24 cellular contexts compared by ENCODE assay signal in genomic region chr6:104404377-104404776, GRCh38.
DNase-seq lines count a peak whose midpoint lies in the region; ATAC-seq and TF ChIP-seq lines count a peak whose summit lies in the region.
"Had no signal": no experiment of that assay in that cellular context is flagged by ENCODE, and none has a peak within 500 bp of the region (broad histone marks: within the 10 kb centered on the region; RNA-seq: fewer than 3 reads in every experiment).

No MANE protein-coding gene starts in this region.

- no peaks in the 10 kb centered on the region for H3K27me3 Mint-ChIP-seq in memory B cell
- H3K27me3 Mint-ChIP-seq in endodermal cell (ENCODE audit: insufficient read depth), result no peaks in the 10 kb centered on the region

- no peaks in the 10 kb centered on the region for H3K36me3 ChIP-seq in SK-N-SH (replicated peaks in 1 of 2; ENCODE audit: control insufficient read depth in 1 of 2, insufficient read depth in 2 of 2, low read length in 1 of 2)
- H3K36me3 ChIP-seq in endodermal cell (ENCODE audit: control insufficient read depth, insufficient read depth, low read length), result no peaks in the 10 kb centered on the region
- H3K36me3 ChIP-seq: neural progenitor cell had no signal

- no peak overlapping the region for H3K27ac ChIP-seq in SK-N-SH (ENCODE audit: low read depth in 2 of 2, low read length in 1 of 2)
- no peak overlapping the region for H3K27ac ChIP-seq in endodermal cell (ENCODE audit: low read depth, low read length)
- H3K27ac ChIP-seq: hepatocyte, HL-60, neural progenitor cell, psoas muscle had no signal

- H3K4me3 Mint-ChIP-seq in memory B cell, result no peak overlapping the region
- no peak overlapping the region for H3K4me3 Mint-ChIP-seq in endodermal cell
- H3K4me3 Mint-ChIP-seq: activated T-helper 1 cell treated with anti-CD3 and anti-CD28 coated beads, Interleukin-12 subunit alpha, Interleukin-12 subunit beta, Interleukin-2, Interleukin-4 antibody, amounts not matched to agents 30 ng/mL and 10 ng/mL and 1 ng/mL, durations not matched to agents 14 hours and 24 hours and 36 hours; GM23338; immature natural killer cell; neural progenitor cell; T-helper 2 cell treated with Interferon-gamma antibody and Interleukin-4, amounts not matched to agents 5 μg/mL and 100 μg/mL, for 36 hours had no signal

- POLR2A ChIA-PET in SK-N-SH (lab: Yijun Ruan, JAX), result no interaction called here

- H3K4me3 ChIP-seq in SK-N-SH (ENCODE audit: low read depth in 2 of 2, low read length in 1 of 2) (no peak overlapping the region), endodermal cell (ENCODE audit: low read length) (no peak overlapping the region)
- H3K4me3 ChIP-seq: GM23338, hepatocyte, neural progenitor cell, psoas muscle had no signal

- H4K20me1 ChIP-seq in SK-N-SH (ENCODE audit: insufficient read depth), result no peaks in the 10 kb centered on the region

- no peak for TF ChIP-seq CTCF in SK-N-SH (IDR thresholded peaks at IDR 0.05)
- TF ChIP-seq CTCF in endodermal cell (conservative IDR thresholded peaks at IDR 0.05), result no peak

- no peaks in the 10 kb centered on the region for H3K79me2 ChIP-seq in SK-N-SH (ENCODE audit: insufficient read depth)
- H3K79me2 ChIP-seq: hepatocyte had no signal

- no peak for TF ChIP-seq RAD21 in SK-N-SH (IDR thresholded peaks at IDR 0.05; ENCODE audit: low read length)

- H3K9me2 ChIP-seq in SK-N-SH, result no peaks in the 10 kb centered on the region

- H3K4me1 ChIP-seq in SK-N-SH (ENCODE audit: control insufficient read depth in 1 of 2, insufficient read depth in 2 of 2, low read depth in 1 of 2, low read length in 1 of 2) (no peaks in the 10 kb centered on the region), endodermal cell (ENCODE audit: control insufficient read depth, insufficient read depth, low read length) (no peaks in the 10 kb centered on the region)
- H3K4me1 ChIP-seq: psoas muscle had no signal

- H3K9ac ChIP-seq in SK-N-SH (no peak overlapping the region), endodermal cell (ENCODE audit: extremely low read depth, low read length, poor library complexity, severe bottlenecking) (no peak overlapping the region)
- H3K9ac ChIP-seq: neural progenitor cell had no signal

- H2AFZ ChIP-seq in SK-N-SH (ENCODE audit: low read depth), result no peak overlapping the region
- H2AFZ ChIP-seq: GM23338, hepatocyte, neural progenitor cell had no signal

- no peaks in the 10 kb centered on the region for H3F3A ChIP-seq in SK-N-SH (replicated peaks; ENCODE audit: insufficient read depth)

- H3K4me2 ChIP-seq in SK-N-SH, result peak overlapping the region; percentile 8; the same call in 1 of the 2 replicates
- H3K4me2 ChIP-seq: GM23338, hepatocyte, neural progenitor cell had no signal

- H3K9me3 Mint-ChIP-seq in memory B cell (no peaks in the 10 kb centered on the region), endodermal cell (no peaks in the 10 kb centered on the region)
- H3K9me3 Mint-ChIP-seq: activated T-helper 1 cell treated with anti-CD3 and anti-CD28 coated beads, Interleukin-12 subunit alpha, Interleukin-12 subunit beta, Interleukin-2, Interleukin-4 antibody, amounts not matched to agents 30 ng/mL and 10 ng/mL and 1 ng/mL, durations not matched to agents 14 hours and 24 hours and 36 hours; GM23338; neural progenitor cell; T-helper 2 cell treated with Interferon-gamma antibody and Interleukin-4, amounts not matched to agents 5 μg/mL and 100 μg/mL, for 36 hours had no signal

- H3K9me3 ChIP-seq in SK-N-SH (no peaks in the 10 kb centered on the region), endodermal cell (ENCODE audit: control insufficient read depth, low read length) (no peaks in the 10 kb centered on the region)
- H3K9me3 ChIP-seq: psoas muscle had no signal

- ATAC-seq in GM18867 (IDR thresholded peaks at IDR 0.05; ENCODE audit: unreplicated experiment) (peak; percentile 68), memory B cell (ENCODE audit: low read depth) (peak; percentile 14), GM18909 (IDR thresholded peaks at IDR 0.05; ENCODE audit: poor library complexity, unreplicated experiment) (no peak)
- ATAC-seq: GM23338, left ventricle myocardium superior, psoas muscle had no signal

- DNase-seq in MV-4-11 (lab: John Stamatoyannopoulos, UW), result peak; percentile 89
- peak; percentile 12 for DNase-seq in SK-N-SH
- no peak for DNase-seq in memory B cell (ENCODE audit: low spot score in 2 of 2)
- DNase-seq in NCI-H446 treated with DMSO at 0.1 percent for 48 hours (lab: John Stamatoyannopoulos, UW), result no peak
- DNase-seq in endodermal cell, result no peak
- DNase-seq in OCI-M2 (lab: John Stamatoyannopoulos, UW; ENCODE audit: unreplicated experiment), result no peak
- DNase-seq: activated CD4-positive, alpha-beta T cell treated with anti-CD3 and anti-CD28 coated beads, Interleukin-2, amount 50 U/mL, for 1 hour; activated naive CD4-positive, alpha-beta T cell treated with anti-CD3 and anti-CD28 coated beads, Interleukin-2, amount 50 U/mL, for 16 hours; aorta; immature natural killer cell; left ventricle myocardium superior; NCI-H1436; NCI-H2171 treated with DMSO at 0.1 percent for 48 hours; NCI-H526; psoas muscle; SHP77 had no signal

- CTCF ChIA-PET in SK-N-SH (lab: Yijun Ruan, JAX), result interaction anchor here (1.6 kb wide), 1 partner anchor 10 kb away, joined by 3 read pairs; no protein-coding TSS in a partner anchor

- H3K27ac Mint-ChIP-seq in memory B cell (no peak overlapping the region), endodermal cell (no peak overlapping the region)
- H3K27ac Mint-ChIP-seq: activated T-helper 1 cell treated with anti-CD3 and anti-CD28 coated beads, Interleukin-12 subunit alpha, Interleukin-12 subunit beta, Interleukin-2, Interleukin-4 antibody, amounts not matched to agents 30 ng/mL and 10 ng/mL and 1 ng/mL, durations not matched to agents 14 hours and 24 hours and 36 hours; GM23338; immature natural killer cell; neural progenitor cell; T-helper 2 cell treated with Interferon-gamma antibody and Interleukin-4, amounts not matched to agents 5 μg/mL and 100 μg/mL, for 36 hours had no signal

- H3K4me1 Mint-ChIP-seq in memory B cell (no peaks in the 10 kb centered on the region), endodermal cell (peaks cover 23% of the 10 kb centered on the region)
- H3K4me1 Mint-ChIP-seq: immature natural killer cell had no signal

- no peak for TF ChIP-seq EP300 in SK-N-SH (IDR thresholded peaks at IDR 0.05; ENCODE audit: borderline replicate concordance in 1 of 2, low read depth in 1 of 2, low read length in 1 of 2)

- no peaks in the 10 kb centered on the region for H3K36me3 Mint-ChIP-seq in memory B cell
- H3K36me3 Mint-ChIP-seq in endodermal cell (ENCODE audit: low read depth), result no peaks in the 10 kb centered on the region
- H3K36me3 Mint-ChIP-seq: immature natural killer cell, neural progenitor cell had no signal

- WGBS in SK-N-SH (ENCODE audit: low lambda C conversion rate), result 20% methylated on average over 4 of the region's 6 CpGs
- 92 to 94% methylated on average over 2 to 6 of the region's 6 CpGs for WGBS in endodermal cell (ENCODE audit: insufficient coverage in 1 of 2, insufficient read length in 1 of 2), 2 experiments

- no peaks in the 10 kb centered on the region for H3K27me3 ChIP-seq in SK-N-SH (ENCODE audit: insufficient read depth)
- no peaks in the 10 kb centered on the region for H3K27me3 ChIP-seq in endodermal cell (ENCODE audit: control insufficient read depth, insufficient read depth, low read length, poor library complexity, severe bottlenecking)
- H3K27me3 ChIP-seq: hepatocyte, neural progenitor cell had no signal

TF ChIP-seq in SK-N-SH, 30 proteins besides CTCF, POLR2A, EP300 and RAD21:
- TF ChIP-seq MEF2A (IDR thresholded peaks at IDR 0.05; ENCODE audit: borderline replicate concordance, low read depth), result no peak
- TF ChIP-seq IRF3 (IDR thresholded peaks at IDR 0.05; ENCODE audit: low read depth, low read length), result no peak
- TF ChIP-seq TCF12 (IDR thresholded peaks at IDR 0.05), result peak; percentile 24; the same call in 1 of the 2 replicates

Comparison
In these comparisons a context has a peak if more than half of its experiments do, and no peak if none do; other contexts are left out.
1. DNase-seq: peak in MV-4-11 (single experiment) and SK-N-SH (single experiment); none in memory B cell (0 of 2), NCI-H446 treated with DMSO at 0.1 percent for 48 hours (single experiment), endodermal cell (single experiment) and OCI-M2 (single experiment).